Comparison of ENCODE assay signal across 8 cellular contexts in genomic region chr11:67275606-67276409, GRCh38. TPM values are rescaled to one million over a fixed set of nuclear protein-coding genes. Genes with fewer than 3 reads are reported as not detected.
A peak's percentile ranks its signal among the peaks of the same experiment; 100 is the strongest.
DNase-seq lines count a peak whose midpoint lies in the region; ATAC-seq and TF ChIP-seq lines count a peak whose summit lies in the region.

No MANE protein-coding gene starts in this region.

- H3K27me3 Mint-ChIP-seq in naive thymus-derived CD8-positive, alpha-beta T cell, result no peaks in the 10 kb centered on the region

- ATAC-seq in heart left ventricle, result no peak
- no peak for ATAC-seq in Right ventricle myocardium inferior
- peak in 1 of 2 donors; percentile 9 for ATAC-seq in naive thymus-derived CD8-positive, alpha-beta T cell
- no peak for ATAC-seq in omental fat pad (ENCODE audit: low FRiP score)

- H3K9me3 Mint-ChIP-seq in naive thymus-derived CD8-positive, alpha-beta T cell, result no peaks in the 10 kb centered on the region

- peak overlapping the region; percentile 90 to 100 (median 98) for H3K27ac Mint-ChIP-seq in naive thymus-derived CD8-positive, alpha-beta T cell

- POLR2A ChIA-PET in naive thymus-derived CD8-positive, alpha-beta T cell (lab: Charles Lee), result interaction anchor here (0.7 to 49.2 kb wide), 6 partner anchors 3 to 162 kb away, joined by 3 to 2293 read pairs (median 4); partner anchors contain the start of genes ANKRD13D, GRK2, PTPRCAP and SSH3

- intact Hi-C loops in heart left ventricle (cut with DNase I), result no loop called here
- intact Hi-C loops in Right ventricle myocardium inferior (cut with DNase I), result no loop called here
- intact Hi-C loops in adrenal gland (cut with DNase I), result no loop called here

- peaks cover 38 to 100% (median 88%) of the 10 kb centered on the region in 12 donors for H3K4me1 ChIP-seq in heart left ventricle
- peaks cover 58 to 88% of the 10 kb centered on the region in 2 donors for H3K4me1 ChIP-seq in adrenal gland (replicated peaks in 1 of 2)

- no peak for TF ChIP-seq CTCF in heart left ventricle (IDR thresholded peaks at IDR 0.05)
- no peak for TF ChIP-seq CTCF in adrenal gland (IDR thresholded peaks at IDR 0.05)
- TF ChIP-seq CTCF in omental fat pad (IDR thresholded peaks at IDR 0.05), result no peak

- peak overlapping the region; percentile 68 to 98 (median 86) for H3K4me3 Mint-ChIP-seq in naive thymus-derived CD8-positive, alpha-beta T cell

- H3K27me3 ChIP-seq in heart left ventricle, result no peaks in the 10 kb centered on the region
- no peaks in the 10 kb centered on the region for H3K27me3 ChIP-seq in adrenal gland

- H3K9me3 ChIP-seq in heart left ventricle, result no peaks in the 10 kb centered on the region
- no peaks in the 10 kb centered on the region for H3K9me3 ChIP-seq in adrenal gland (replicated peaks in 1 of 3)

- H3K4me3 ChIP-seq in heart left ventricle (peak overlapping the region in 3 of 12 donors; percentile 8 to 26 (median 22)), adrenal gland (no peak overlapping the region)

- WGBS in heart left ventricle, 4 donors, result 80 to 88% (median 85%) methylated on average over 13 to 17 of the region's 17 CpGs
- WGBS in adrenal gland, 4 donors, result 79 to 86% (median 84%) methylated on average over 10 to 17 of the region's 17 CpGs

- H3K36me3 ChIP-seq in heart left ventricle (peaks cover 0 to 37% (median 19%) of the 10 kb centered on the region in 9 donors), adrenal gland (replicated peaks in 1 of 2) (peaks cover 0 to 22% of the 10 kb centered on the region in 2 donors)

- peak in 4 of 5 donors; percentile 17 to 49 (median 24) for DNase-seq in heart left ventricle
- DNase-seq in Right ventricle myocardium inferior (ENCODE audit: missing footprints), result no peak
- peak in 2 of 7 donors; percentile 7 to 15 for DNase-seq in adrenal gland
- peak in 5 of 10 donors; percentile 44 to 65 (median 44) for DNase-seq in naive thymus-derived CD8-positive, alpha-beta T cell
- DNase-seq in omental fat pad (ENCODE audit: low spot score), result no peak
- no peak for DNase-seq in NCI-H2171 (lab: John Stamatoyannopoulos, UW)
- DNase-seq in anterior cingulate cortex (lab: John Stamatoyannopoulos, UW), result no peak
- no peak for DNase-seq in SHP77 (lab: John Stamatoyannopoulos, UW)

- H3K4me1 Mint-ChIP-seq in naive thymus-derived CD8-positive, alpha-beta T cell, result peaks cover 36 to 96% (median 88%) of the 10 kb centered on the region in 4 donors

- TF ChIP-seq POLR2A in heart left ventricle (IDR thresholded peaks at IDR 0.05) (no peak), adrenal gland (IDR thresholded peaks at IDR 0.05) (no peak)

- H3K27ac ChIP-seq in heart left ventricle, result peak overlapping the region in 11 of 12 donors; percentile 74 to 100 (median 88)
- peak overlapping the region in 4 of 5 donors; percentile 3 to 89 (median 48) for H3K27ac ChIP-seq in adrenal gland

- H3K36me3 Mint-ChIP-seq in naive thymus-derived CD8-positive, alpha-beta T cell, result peaks cover 0 to 47% (median 7%) of the 10 kb centered on the region in 3 donors

RNA-seq across cellular contexts. Expression of gene GRK2, which starts 9.5 kb away (rescaled TPM):
- total RNA-seq in heart left ventricle (100 to 1,000 TPM in 1 of 9 donors, 10 to 100 TPM in 8; 40.1 to 107 (median 49.6) TPM), Right ventricle myocardium inferior (54.1 TPM), adrenal gland (10 to 100 TPM; 43.4 to 73.7 (median 59.6) TPM), omental fat pad (100 to 1,000 TPM in 1 of 4 donors, 10 to 100 TPM in 3; 42.6 to 106 (median 50.7) TPM)
- polyA plus RNA-seq in heart left ventricle (10 to 100 TPM; 55.6 to 63.8 TPM), adrenal gland (100 to 1,000 TPM in 1 of 3 donors, 10 to 100 TPM in 2; 26.4 to 159 (median 71.3) TPM)
- total RNA-seq in naive thymus-derived CD8-positive, alpha-beta T cell, result 100 to 1,000 TPM; 345 to 354 TPM
- 10 to 100 TPM; 16.8 to 70.7 (median 31.1) TPM for polyA plus RNA-seq in naive thymus-derived CD8-positive, alpha-beta T cell

RNA-seq across cellular contexts. Expression of gene ANKRD13D, which starts 13.3 kb away (rescaled TPM):
- total RNA-seq in heart left ventricle (10 to 100 TPM in 6 of 9 donors, 1 to 10 TPM in 3; 7.6 to 43.6 (median 12.8) TPM), Right ventricle myocardium inferior (15.2 TPM), adrenal gland (10 to 100 TPM in 7 of 8 donors, 1 to 10 TPM in 1; 9.2 to 52.9 (median 40.4) TPM), omental fat pad (10 to 100 TPM; 18.6 to 78.2 (median 28.6) TPM)
- polyA plus RNA-seq in heart left ventricle (10 to 100 TPM; 12.3 to 17.6 TPM), adrenal gland (100 to 1,000 TPM in 1 of 3 donors, 10 to 100 TPM in 1, 1 to 10 TPM in 1; 8.7 to 205 (median 99.8) TPM)
- total RNA-seq in naive thymus-derived CD8-positive, alpha-beta T cell, result 100 to 1,000 TPM; 189 to 206 TPM
- 10 to 100 TPM in 2 of 3 donors, 1 to 10 TPM in 1; 6.0 to 18.3 (median 10.1) TPM for polyA plus RNA-seq in naive thymus-derived CD8-positive, alpha-beta T cell

RNA-seq across cellular contexts. Expression of gene SSH3, which starts 27.5 kb away (rescaled TPM):
- total RNA-seq in heart left ventricle (10 to 100 TPM; 10.8 to 23.9 (median 16.8) TPM), Right ventricle myocardium inferior (15.8 TPM), adrenal gland (10 to 100 TPM; 10.8 to 31.2 (median 25.7) TPM), omental fat pad (10 to 100 TPM; 22.6 to 44.6 (median 28.3) TPM)
- polyA plus RNA-seq in heart left ventricle (1 to 10 TPM; 8.1 to 9.4 TPM), adrenal gland (10 to 100 TPM in 2 of 3 donors, 1 to 10 TPM in 1; 4.2 to 35.2 (median 21.8) TPM)
- total RNA-seq in naive thymus-derived CD8-positive, alpha-beta T cell, result 10 to 100 TPM; 18.1 to 25.3 TPM
- 1 to 10 TPM; 1.7 to 4.5 (median 3.2) TPM for polyA plus RNA-seq in naive thymus-derived CD8-positive, alpha-beta T cell

Comparison
In these comparisons a context has a peak if more than half of its experiments do, and no peak if none do; other contexts are left out.
1. DNase-seq: peak in heart left ventricle (4 of 5); none in Right ventricle myocardium inferior (single experiment), omental fat pad (single experiment), NCI-H2171 (single experiment), anterior cingulate cortex (0 of 58) and SHP77 (0 of 2).